In genomic region chr2:203431391-203432185, GRCh38 we compare ENCODE assay signal across 19 cellular contexts.
"Had no signal": no experiment of that assay in that cellular context is flagged by ENCODE, and none has a peak within 500 bp of the region (broad histone marks: within the 10 kb centered on the region; RNA-seq: fewer than 3 reads in every experiment).

No MANE protein-coding gene starts in this region.

- H3K27me3 Mint-ChIP-seq: activated B cell treated with CpG ODN at 0.5 μM for 24 hours, naive B cell had no signal

- DNase-seq: activated B cell treated with CpG ODN at 0.5 μM for 24 hours; activated CD4-positive, alpha-beta T cell treated with anti-CD3 and anti-CD28 coated beads for 48 hours; activated CD8-positive, alpha-beta memory T cell treated with anti-CD3 and anti-CD28 coated beads, Interleukin-2, amount 50 U/mL, for 4 hours; activated CD8-positive, alpha-beta T cell treated with anti-CD3 and anti-CD28 coated beads, Interleukin-2, amount 10 ng/mL, durations not matched to agents 7 days and 5 days; activated effector memory CD4-positive, alpha-beta T cell treated with anti-CD3 and anti-CD28 coated beads, Interleukin-2, amount 50 U/mL, for 16 hours; activated T-cell treated with anti-CD3 and anti-CD28 coated beads, Interleukin-2, amount 50 U/mL, for 48 hours; amniotic stem cell; central memory CD4-positive, alpha-beta T cell; heart right ventricle; naive B cell; pancreas; tibial artery had no signal

- H3K36me3 ChIP-seq: pancreas had no signal

- ATAC-seq: activated CD8-positive, alpha-beta T cell treated with anti-CD3 and anti-CD28 coated beads, Interleukin-2, amount 10 ng/mL, durations not matched to agents 7 days and 5 days; activated naive CD4-positive, alpha-beta T cell treated with anti-CD3 and anti-CD28 coated beads, Interleukin-2, amount 50 U/mL, for 72 hours; gastroesophageal sphincter; heart right ventricle; pancreas; stimulated activated effector memory CD8-positive, alpha-beta T cell treated with anti-CD3 and anti-CD28 coated beads, Interleukin-12 subunit alpha, Interleukin-12 subunit beta, amount 100 ng/mL, for 72 hours had no signal

- H3K27me3 ChIP-seq: gastroesophageal sphincter, heart right ventricle, pancreas, tibial artery had no signal

- FAIRE-seq: endothelial cell of umbilical vein, pancreas, TTC549, urothelium cell line had no signal

- H3K27ac Mint-ChIP-seq: activated B cell treated with CpG ODN at 0.5 μM for 24 hours; activated CD8-positive, alpha-beta T cell treated with anti-CD3 and anti-CD28 coated beads, Interleukin-2, amount 10 ng/mL, durations not matched to agents 7 days and 5 days; activated naive CD4-positive, alpha-beta T cell treated with anti-CD3 and anti-CD28 coated beads, Interleukin-2, amount 50 U/mL, for 72 hours; naive B cell; stimulated activated effector memory CD8-positive, alpha-beta T cell treated with anti-CD3 and anti-CD28 coated beads, Interleukin-12 subunit alpha, Interleukin-12 subunit beta, amount 100 ng/mL, for 72 hours had no signal

- H3K4me1 Mint-ChIP-seq: activated B cell treated with CpG ODN at 0.5 μM for 24 hours; naive B cell; stimulated activated effector memory CD8-positive, alpha-beta T cell treated with anti-CD3 and anti-CD28 coated beads, Interleukin-12 subunit alpha, Interleukin-12 subunit beta, amount 100 ng/mL, for 72 hours had no signal

- H3K27ac ChIP-seq: coronary artery, gastroesophageal sphincter, heart right ventricle, pancreas, tibial artery had no signal

- H3K9me3 ChIP-seq: gastroesophageal sphincter, heart right ventricle, pancreas, tibial artery had no signal

- H3K4me3 ChIP-seq: coronary artery, gastroesophageal sphincter, heart right ventricle, pancreas, tibial artery had no signal

- H3K4me1 ChIP-seq: pancreas had no signal

- H3K4me3 Mint-ChIP-seq: activated B cell treated with CpG ODN at 0.5 μM for 24 hours; activated CD8-positive, alpha-beta T cell treated with anti-CD3 and anti-CD28 coated beads, Interleukin-2, amount 10 ng/mL, durations not matched to agents 7 days and 5 days; naive B cell; stimulated activated effector memory CD8-positive, alpha-beta T cell treated with anti-CD3 and anti-CD28 coated beads, Interleukin-12 subunit alpha, Interleukin-12 subunit beta, amount 100 ng/mL, for 72 hours had no signal
